ENCODE assay signal across 21 cellular contexts in the genomic region with DNA sequence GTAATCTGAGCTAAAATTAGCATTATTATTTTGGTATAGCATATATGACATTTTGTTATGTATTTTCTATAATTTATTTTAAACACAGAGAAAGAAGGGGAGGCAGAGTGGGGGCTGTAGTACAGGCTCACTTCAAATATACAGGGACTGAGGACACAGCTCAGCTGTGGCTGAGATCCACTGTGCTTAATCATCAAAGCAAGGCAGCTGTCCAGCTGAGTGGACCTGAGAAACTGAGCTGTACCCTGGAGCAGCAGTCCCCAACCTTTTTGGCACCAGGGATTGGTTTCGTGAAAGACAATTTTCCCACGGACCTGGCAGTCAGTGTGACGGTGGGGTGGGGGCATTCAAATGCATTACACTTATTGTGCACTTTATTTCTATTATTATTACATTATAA.
"Had no signal": no experiment of that assay in that cellular context is flagged by ENCODE, and none has a peak within 500 bp of the region (broad histone marks: within the 10 kb centered on the region; RNA-seq: fewer than 3 reads in every experiment).

No MANE protein-coding gene starts in this region.

- DNase-seq: activated CD4-positive, alpha-beta memory T cell treated with anti-CD3 and anti-CD28 coated beads for 36 hours; activated CD4-positive, alpha-beta T cell treated with anti-CD3 and anti-CD28 coated beads, Interleukin-2, amount 10 ng/mL, durations not matched to agents 7 days and 5 days; activated CD4-positive, CD25-positive, alpha-beta regulatory T cell; activated CD8-positive, alpha-beta memory T cell treated with anti-CD3 and anti-CD28 coated beads for 24 hours; activated effector memory CD4-positive, alpha-beta T cell treated with anti-CD3 and anti-CD28 coated beads, Interleukin-2, amount 50 U/mL, for 16 hours; activated naive CD4-positive, alpha-beta T cell treated with Interleukin-2 at 50 U/mL for 16 hours; activated T-cell treated with anti-CD3 and anti-CD28 coated beads, Interleukin-2, amount 50 U/mL, for 4 hours; Karpas-422; NCI-H1105 treated with DMSO at 0.1 percent for 48 hours; NCI-H1436 treated with DMSO at 0.1 percent for 48 hours; NCI-H187; NCI-H2081 treated with DMSO at 0.1 percent for 48 hours; NCI-H446; NCI-H524; PC-9; SHP77 treated with DMSO at 0.1 percent for 48 hours; T-helper 1 cell had no signal

- H3K27ac ChIP-seq: ascending aorta, cardiac muscle cell, PC-9, VCaP had no signal

- H3K4me1 ChIP-seq: ascending aorta had no signal

- H3K4me2 ChIP-seq: PC-9 had no signal

- H3K36me3 ChIP-seq: ascending aorta, cardiac muscle cell had no signal

- H2AFZ ChIP-seq: PC-9 had no signal

- H3K4me3 ChIP-seq: ascending aorta, cardiac muscle cell, K562, PC-9 had no signal

- ATAC-seq: activated T-cell treated with anti-CD3 and anti-CD28 coated beads, Interleukin-2, amount 50 U/mL, for 4 hours; K562 had no signal

- H3K9me3 ChIP-seq: ascending aorta had no signal

- H3K27me3 ChIP-seq: ascending aorta, cardiac muscle cell had no signal

- FAIRE-seq: K562 had no signal
